ENCODE assay signal across 1 cellular context in the genomic region with DNA sequence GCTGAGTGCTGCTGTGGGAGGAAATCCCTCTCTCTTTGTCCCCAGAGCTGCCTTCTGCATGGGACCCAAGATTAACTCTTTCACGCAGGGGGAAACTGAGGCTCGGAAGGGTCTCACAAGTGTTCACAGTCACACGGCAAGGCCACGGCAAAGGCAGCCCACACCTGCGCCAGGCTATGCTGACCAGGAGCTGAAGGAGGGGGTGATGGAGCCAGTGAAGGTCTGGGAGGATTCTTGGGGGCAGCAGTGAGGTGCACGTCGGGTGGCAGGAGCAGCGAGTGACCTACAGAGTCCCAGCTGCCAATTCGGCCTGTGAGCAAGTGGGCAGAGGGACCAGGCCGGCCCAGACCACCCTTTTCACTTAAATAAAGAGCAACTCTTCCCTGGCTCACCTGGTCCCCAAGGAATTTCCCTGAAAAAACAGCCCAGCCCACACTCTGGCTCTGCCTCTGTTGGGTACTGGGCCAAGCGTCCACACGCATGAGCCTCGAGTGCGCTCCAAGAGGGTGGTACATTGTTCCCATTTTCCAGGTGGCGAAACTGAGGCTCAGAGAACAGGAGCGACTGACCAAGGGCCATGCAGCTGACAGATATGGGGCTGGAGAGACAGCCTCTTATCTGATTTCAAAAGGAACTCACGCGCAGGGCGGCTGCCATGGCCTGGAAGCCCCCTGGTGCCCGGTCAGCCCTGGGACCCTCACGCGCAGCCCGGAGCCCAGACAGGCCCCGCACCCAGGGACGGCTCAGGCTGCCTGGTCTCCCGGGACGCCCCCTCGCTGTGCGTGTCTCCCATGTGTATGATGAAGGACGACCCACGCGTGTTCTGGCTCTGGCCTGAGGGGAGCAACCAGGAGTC.
TF ChIP-seq lines count a peak whose summit lies in the region.

No MANE protein-coding gene starts in this region.

TF ChIP-seq in WTC11, 78 proteins besides CTCF, POLR2A, EP300 and RAD21 (continued from another document):
- TF ChIP-seq, protein P1, sequence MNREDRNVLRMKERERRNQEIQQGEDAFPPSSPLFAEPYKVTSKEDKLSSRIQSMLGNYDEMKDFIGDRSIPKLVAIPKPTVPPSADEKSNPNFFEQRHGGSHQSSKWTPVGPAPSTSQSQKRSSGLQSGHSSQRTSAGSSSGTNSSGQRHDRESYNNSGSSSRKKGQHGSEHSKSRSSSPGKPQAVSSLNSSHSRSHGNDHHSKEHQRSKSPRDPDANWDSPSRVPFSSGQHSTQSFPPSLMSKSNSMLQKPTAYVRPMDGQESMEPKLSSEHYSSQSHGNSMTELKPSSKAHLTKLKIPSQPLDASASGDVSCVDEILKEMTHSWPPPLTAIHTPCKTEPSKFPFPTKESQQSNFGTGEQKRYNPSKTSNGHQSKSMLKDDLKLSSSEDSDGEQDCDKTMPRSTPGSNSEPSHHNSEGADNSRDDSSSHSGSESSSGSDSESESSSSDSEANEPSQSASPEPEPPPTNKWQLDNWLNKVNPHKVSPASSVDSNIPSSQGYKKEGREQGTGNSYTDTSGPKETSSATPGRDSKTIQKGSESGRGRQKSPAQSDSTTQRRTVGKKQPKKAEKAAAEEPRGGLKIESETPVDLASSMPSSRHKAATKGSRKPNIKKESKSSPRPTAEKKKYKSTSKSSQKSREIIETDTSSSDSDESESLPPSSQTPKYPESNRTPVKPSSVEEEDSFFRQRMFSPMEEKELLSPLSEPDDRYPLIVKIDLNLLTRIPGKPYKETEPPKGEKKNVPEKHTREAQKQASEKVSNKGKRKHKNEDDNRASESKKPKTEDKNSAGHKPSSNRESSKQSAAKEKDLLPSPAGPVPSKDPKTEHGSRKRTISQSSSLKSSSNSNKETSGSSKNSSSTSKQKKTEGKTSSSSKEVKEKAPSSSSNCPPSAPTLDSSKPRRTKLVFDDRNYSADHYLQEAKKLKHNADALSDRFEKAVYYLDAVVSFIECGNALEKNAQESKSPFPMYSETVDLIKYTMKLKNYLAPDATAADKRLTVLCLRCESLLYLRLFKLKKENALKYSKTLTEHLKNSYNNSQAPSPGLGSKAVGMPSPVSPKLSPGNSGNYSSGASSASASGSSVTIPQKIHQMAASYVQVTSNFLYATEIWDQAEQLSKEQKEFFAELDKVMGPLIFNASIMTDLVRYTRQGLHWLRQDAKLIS (CRISPR knock-in tag; IDR thresholded peaks at IDR 0.05; ENCODE audit: borderline replicate concordance): no peak
- TF ChIP-seq NFE2L1 (CRISPR knock-in tag; IDR thresholded peaks at IDR 0.05) (no peak), ZNF138 (CRISPR knock-in tag; conservative IDR thresholded peaks at IDR 0.05) (no peak), CREB1 (CRISPR knock-in tag; IDR thresholded peaks at IDR 0.05) (no peak), CBFB (CRISPR knock-in tag; IDR thresholded peaks at IDR 0.05; ENCODE audit: low read depth) (no peak), GABPB1 (CRISPR knock-in tag; IDR thresholded peaks at IDR 0.05) (no peak), TEAD1 (CRISPR knock-in tag; IDR thresholded peaks at IDR 0.05) (no peak), SMAD4 (CRISPR knock-in tag; IDR thresholded peaks at IDR 0.05) (no peak)
- TF ChIP-seq, protein P2, sequence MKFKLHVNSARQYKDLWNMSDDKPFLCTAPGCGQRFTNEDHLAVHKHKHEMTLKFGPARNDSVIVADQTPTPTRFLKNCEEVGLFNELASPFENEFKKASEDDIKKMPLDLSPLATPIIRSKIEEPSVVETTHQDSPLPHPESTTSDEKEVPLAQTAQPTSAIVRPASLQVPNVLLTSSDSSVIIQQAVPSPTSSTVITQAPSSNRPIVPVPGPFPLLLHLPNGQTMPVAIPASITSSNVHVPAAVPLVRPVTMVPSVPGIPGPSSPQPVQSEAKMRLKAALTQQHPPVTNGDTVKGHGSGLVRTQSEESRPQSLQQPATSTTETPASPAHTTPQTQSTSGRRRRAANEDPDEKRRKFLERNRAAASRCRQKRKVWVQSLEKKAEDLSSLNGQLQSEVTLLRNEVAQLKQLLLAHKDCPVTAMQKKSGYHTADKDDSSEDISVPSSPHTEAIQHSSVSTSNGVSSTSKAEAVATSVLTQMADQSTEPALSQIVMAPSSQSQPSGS (CRISPR knock-in tag; IDR thresholded peaks at IDR 0.05; ENCODE audit: borderline replicate concordance, low read depth): no peak
- TF ChIP-seq, protein P3, sequence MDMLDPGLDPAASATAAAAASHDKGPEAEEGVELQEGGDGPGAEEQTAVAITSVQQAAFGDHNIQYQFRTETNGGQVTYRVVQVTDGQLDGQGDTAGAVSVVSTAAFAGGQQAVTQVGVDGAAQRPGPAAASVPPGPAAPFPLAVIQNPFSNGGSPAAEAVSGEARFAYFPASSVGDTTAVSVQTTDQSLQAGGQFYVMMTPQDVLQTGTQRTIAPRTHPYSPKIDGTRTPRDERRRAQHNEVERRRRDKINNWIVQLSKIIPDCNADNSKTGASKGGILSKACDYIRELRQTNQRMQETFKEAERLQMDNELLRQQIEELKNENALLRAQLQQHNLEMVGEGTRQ (CRISPR knock-in tag; IDR thresholded peaks at IDR 0.05): no peak
- TF ChIP-seq, protein P4, sequence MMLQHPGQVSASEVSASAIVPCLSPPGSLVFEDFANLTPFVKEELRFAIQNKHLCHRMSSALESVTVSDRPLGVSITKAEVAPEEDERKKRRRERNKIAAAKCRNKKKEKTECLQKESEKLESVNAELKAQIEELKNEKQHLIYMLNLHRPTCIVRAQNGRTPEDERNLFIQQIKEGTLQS (CRISPR knock-in tag; conservative IDR thresholded peaks at IDR 0.05): no peak
- TF ChIP-seq, protein P5, sequence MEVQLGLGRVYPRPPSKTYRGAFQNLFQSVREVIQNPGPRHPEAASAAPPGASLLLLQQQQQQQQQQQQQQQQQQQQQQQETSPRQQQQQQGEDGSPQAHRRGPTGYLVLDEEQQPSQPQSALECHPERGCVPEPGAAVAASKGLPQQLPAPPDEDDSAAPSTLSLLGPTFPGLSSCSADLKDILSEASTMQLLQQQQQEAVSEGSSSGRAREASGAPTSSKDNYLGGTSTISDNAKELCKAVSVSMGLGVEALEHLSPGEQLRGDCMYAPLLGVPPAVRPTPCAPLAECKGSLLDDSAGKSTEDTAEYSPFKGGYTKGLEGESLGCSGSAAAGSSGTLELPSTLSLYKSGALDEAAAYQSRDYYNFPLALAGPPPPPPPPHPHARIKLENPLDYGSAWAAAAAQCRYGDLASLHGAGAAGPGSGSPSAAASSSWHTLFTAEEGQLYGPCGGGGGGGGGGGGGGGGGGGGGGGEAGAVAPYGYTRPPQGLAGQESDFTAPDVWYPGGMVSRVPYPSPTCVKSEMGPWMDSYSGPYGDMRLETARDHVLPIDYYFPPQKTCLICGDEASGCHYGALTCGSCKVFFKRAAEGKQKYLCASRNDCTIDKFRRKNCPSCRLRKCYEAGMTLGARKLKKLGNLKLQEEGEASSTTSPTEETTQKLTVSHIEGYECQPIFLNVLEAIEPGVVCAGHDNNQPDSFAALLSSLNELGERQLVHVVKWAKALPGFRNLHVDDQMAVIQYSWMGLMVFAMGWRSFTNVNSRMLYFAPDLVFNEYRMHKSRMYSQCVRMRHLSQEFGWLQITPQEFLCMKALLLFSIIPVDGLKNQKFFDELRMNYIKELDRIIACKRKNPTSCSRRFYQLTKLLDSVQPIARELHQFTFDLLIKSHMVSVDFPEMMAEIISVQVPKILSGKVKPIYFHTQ (CRISPR knock-in tag; IDR thresholded peaks at IDR 0.05): no peak
- TF ChIP-seq, protein P6, sequence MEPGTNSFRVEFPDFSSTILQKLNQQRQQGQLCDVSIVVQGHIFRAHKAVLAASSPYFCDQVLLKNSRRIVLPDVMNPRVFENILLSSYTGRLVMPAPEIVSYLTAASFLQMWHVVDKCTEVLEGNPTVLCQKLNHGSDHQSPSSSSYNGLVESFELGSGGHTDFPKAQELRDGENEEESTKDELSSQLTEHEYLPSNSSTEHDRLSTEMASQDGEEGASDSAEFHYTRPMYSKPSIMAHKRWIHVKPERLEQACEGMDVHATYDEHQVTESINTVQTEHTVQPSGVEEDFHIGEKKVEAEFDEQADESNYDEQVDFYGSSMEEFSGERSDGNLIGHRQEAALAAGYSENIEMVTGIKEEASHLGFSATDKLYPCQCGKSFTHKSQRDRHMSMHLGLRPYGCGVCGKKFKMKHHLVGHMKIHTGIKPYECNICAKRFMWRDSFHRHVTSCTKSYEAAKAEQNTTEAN (CRISPR knock-in tag; IDR thresholded peaks at IDR 0.05): no peak
